ENCODE assay signal across 12 cellular contexts in the genomic region with DNA sequence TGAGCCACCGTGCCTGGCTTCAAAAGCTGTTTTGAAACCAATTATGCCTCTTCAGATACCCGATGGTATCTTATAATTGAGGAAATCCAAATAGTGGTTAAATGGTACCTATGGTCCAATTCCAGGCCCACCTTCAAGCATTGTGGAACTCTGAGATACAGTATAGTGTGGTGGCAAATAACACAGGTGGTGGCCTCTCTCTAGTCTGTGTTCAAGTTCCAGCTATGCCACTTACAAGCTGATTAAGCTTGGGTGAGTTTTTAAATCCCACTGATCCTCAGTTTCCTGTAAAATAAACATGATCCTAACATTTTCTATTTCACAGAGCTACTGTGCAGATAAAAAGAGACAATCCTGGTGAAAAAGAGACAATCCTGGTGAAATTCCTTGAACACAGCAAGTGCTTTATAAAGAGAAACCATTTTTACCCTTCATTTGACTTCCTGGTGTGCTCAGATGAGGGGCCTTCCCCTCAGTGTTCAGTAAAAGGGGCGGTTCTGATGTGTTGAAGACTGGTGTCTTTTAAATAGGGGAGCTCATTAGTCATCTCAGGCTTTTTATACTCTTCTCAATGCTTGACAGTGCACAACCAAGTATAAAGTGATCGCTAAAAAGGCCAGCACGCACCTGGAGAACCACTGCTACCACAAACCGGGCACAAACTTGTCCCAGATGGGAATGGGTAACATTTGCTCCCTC. TPM values are rescaled to one million over a fixed set of nuclear protein-coding genes. Genes with fewer than 3 reads are reported as not detected.
DNase-seq lines count a peak whose midpoint lies in the region; ATAC-seq, FAIRE-seq and TF ChIP-seq lines count a peak whose summit lies in the region.
"Had no signal": no experiment of that assay in that cellular context is flagged by ENCODE, and none has a peak within 500 bp of the region (broad histone marks: within the 10 kb centered on the region; RNA-seq: fewer than 3 reads in every experiment).

No MANE protein-coding gene starts in this region.

- TF ChIP-seq POLR2A in GM12891 (IDR thresholded peaks at IDR 0.05; ENCODE audit: low read depth, low read length): 0 out of 2 replicates have a peak, but pooled peaks have one; percentile 34

- peaks cover 53% of the 10 kb centered on the region for H3K4me1 Mint-ChIP-seq in activated T-helper 1 cell treated with anti-CD3 and anti-CD28 coated beads, Interleukin-12 subunit alpha, Interleukin-12 subunit beta, Interleukin-2, Interleukin-4 antibody, amounts not matched to agents 30 ng/mL and 10 ng/mL and 1 ng/mL, durations not matched to agents 14 hours and 24 hours and 36 hours (ENCODE audit: low read depth)

- peak overlapping the region; percentile 47 for H3K4me3 Mint-ChIP-seq in activated T-helper 1 cell treated with anti-CD3 and anti-CD28 coated beads, Interleukin-12 subunit alpha, Interleukin-12 subunit beta, Interleukin-2, Interleukin-4 antibody, amounts not matched to agents 30 ng/mL and 10 ng/mL and 1 ng/mL, durations not matched to agents 14 hours and 24 hours and 36 hours

- intact Hi-C loops in activated T-helper 1 cell treated with anti-CD3 and anti-CD28 coated beads, Interleukin-12 subunit alpha, Interleukin-12 subunit beta, Interleukin-2, Interleukin-4 antibody, amounts not matched to agents 30 ng/mL and 10 ng/mL and 1 ng/mL, durations not matched to agents 14 hours and 24 hours and 36 hours (cut with micrococcal nuclease): loop anchor here (1.0 to 2.0 kb wide), 2 partner anchors 9 to 32 kb away; no protein-coding TSS in a partner anchor

- H3K36me3 Mint-ChIP-seq in activated T-helper 1 cell treated with anti-CD3 and anti-CD28 coated beads, Interleukin-12 subunit alpha, Interleukin-12 subunit beta, Interleukin-2, Interleukin-4 antibody, amounts not matched to agents 30 ng/mL and 10 ng/mL and 1 ng/mL, durations not matched to agents 14 hours and 24 hours and 36 hours (ENCODE audit: low read depth): no peaks in the 10 kb centered on the region

- H3K27ac Mint-ChIP-seq in activated T-helper 1 cell treated with anti-CD3 and anti-CD28 coated beads, Interleukin-12 subunit alpha, Interleukin-12 subunit beta, Interleukin-2, Interleukin-4 antibody, amounts not matched to agents 30 ng/mL and 10 ng/mL and 1 ng/mL, durations not matched to agents 14 hours and 24 hours and 36 hours: peak overlapping the region; percentile 85

- no peaks in the 10 kb centered on the region for H3K9me3 Mint-ChIP-seq in activated T-helper 1 cell treated with anti-CD3 and anti-CD28 coated beads, Interleukin-12 subunit alpha, Interleukin-12 subunit beta, Interleukin-2, Interleukin-4 antibody, amounts not matched to agents 30 ng/mL and 10 ng/mL and 1 ng/mL, durations not matched to agents 14 hours and 24 hours and 36 hours

- DNase-seq in GM12891 (ENCODE audit: insufficient read length, low spot score) (no peak), superior temporal gyrus (ENCODE audit: extremely low spot score) (no peak), NCI-H1436 (lab: John Stamatoyannopoulos, UW) (no peak), HuH-7 (ENCODE audit: low spot score) (no peak)
- no peak for DNase-seq in activated T-helper 1 cell treated with anti-CD3 and anti-CD28 coated beads, Interleukin-12 subunit alpha, Interleukin-12 subunit beta, Interleukin-2, Interleukin-4 antibody, amounts not matched to agents 30 ng/mL and 10 ng/mL and 1 ng/mL, durations not matched to agents 14 hours and 24 hours and 36 hours (ENCODE audit: low spot score)
- DNase-seq: DMS53, NCI-H526 treated with DMSO at 0.1 percent for 48 hours had no signal

- ATAC-seq in GM19328 (IDR thresholded peaks at IDR 0.05; ENCODE audit: unreplicated experiment) (peak; percentile 88), HG03039 (IDR thresholded peaks at IDR 0.05; ENCODE audit: unreplicated experiment) (peak; percentile 83), HG03139 (IDR thresholded peaks at IDR 0.05; ENCODE audit: unreplicated experiment) (no peak)

- FAIRE-seq in GM12891 (lab: Jason Lieb, UNC): peak; percentile 81
- FAIRE-seq: keratinocyte had no signal

- H3K27me3 Mint-ChIP-seq in activated T-helper 1 cell treated with anti-CD3 and anti-CD28 coated beads, Interleukin-12 subunit alpha, Interleukin-12 subunit beta, Interleukin-2, Interleukin-4 antibody, amounts not matched to agents 30 ng/mL and 10 ng/mL and 1 ng/mL, durations not matched to agents 14 hours and 24 hours and 36 hours (ENCODE audit: insufficient read depth): no peaks in the 10 kb centered on the region

TF ChIP-seq in GM12891, 5 proteins besides CTCF, POLR2A, EP300 and RAD21:
- no peak for TF ChIP-seq POLR2AphosphoS5 (IDR thresholded peaks at IDR 0.05; ENCODE audit: low read depth, low read length)
- no peak for TF ChIP-seq TAF1 (IDR thresholded peaks at IDR 0.05; ENCODE audit: low read depth, low read length)
- TF ChIP-seq PAX5 (IDR thresholded peaks at IDR 0.05; ENCODE audit: insufficient read depth, low read length, severe bottlenecking): no peak
- TF ChIP-seq POU2F2 (IDR thresholded peaks at IDR 0.05; ENCODE audit: low read depth, low read length): no peak
- TF ChIP-seq SPI1 (IDR thresholded peaks at IDR 0.05; ENCODE audit: low read depth, low read length): no peak

RNA-seq across cellular contexts. Expression of a gene that starts 30.8 kb away (rescaled TPM):
- 0.21 TPM for polyA plus RNA-seq in GM12891 (2012; ENCODE audit: low read depth, missing spikeins)
- 261 and 272 TPM in 2 replicates for total RNA-seq in activated T-helper 1 cell treated with anti-CD3 and anti-CD28 coated beads, Interleukin-12 subunit alpha, Interleukin-12 subunit beta, Interleukin-2, Interleukin-4 antibody, amounts not matched to agents 30 ng/mL and 10 ng/mL and 1 ng/mL, durations not matched to agents 14 hours and 24 hours and 36 hours
- total RNA-seq: skeletal muscle tissue had no signal
- polyA plus RNA-seq: keratinocyte had no signal
